ENCODE assay signal across 8 cellular contexts in genomic region chrX:111216293-111216801, GRCh38. TPM values are rescaled to one million over a fixed set of nuclear protein-coding genes. Genes with fewer than 3 reads are reported as not detected.
"Had no signal": no experiment of that assay in that cellular context is flagged by ENCODE, and none has a peak within 500 bp of the region (broad histone marks: within the 10 kb centered on the region; RNA-seq: fewer than 3 reads in every experiment).

No MANE protein-coding gene starts in this region.

- FAIRE-seq: G401.6, GM12878, GM12891, GM12892, GM19239 had no signal

- ATAC-seq: GM12878 had no signal

- H3K4me3 ChIP-seq: GM12878 had no signal

- DNase-seq: GDM1, GF-D8 had no signal

RNA-seq across cellular contexts. Expression of gene CAPN6, which starts 53.9 kb away (rescaled TPM):
- total RNA-seq: G401, GM12878 had no signal
- polyA plus RNA-seq: GM12878 had no signal
